1 cellular context compared by ENCODE assay signal in genomic region chr10:71347587-71348395, GRCh38.
TF ChIP-seq lines count a peak whose summit lies in the region.

No MANE protein-coding gene starts in this region.

TF ChIP-seq in HepG2, 621 proteins besides CTCF, POLR2A, EP300 and RAD21 (continued from another document and continues in another):
- TF ChIP-seq ARID4A (CRISPR knock-in tag; IDR thresholded peaks at IDR 0.05; ENCODE audit: borderline replicate concordance) (peak; percentile 71; the same call in 1 of the 2 replicates), NR2F2 (IDR thresholded peaks at IDR 0.05; ENCODE audit: borderline replicate concordance, low read depth) (peak; percentile 17; the same call in 1 of the 2 replicates), KMT2B (CRISPR knock-in tag; IDR thresholded peaks at IDR 0.05) (peak; percentile 46; the same call in 1 of the 2 replicates), RFX5 (IDR thresholded peaks at IDR 0.05; ENCODE audit: low read depth, low read length) (no peak), ZNF547 (CRISPR knock-in tag; IDR thresholded peaks at IDR 0.05) (no peak), ZNF619 (CRISPR knock-in tag; IDR thresholded peaks at IDR 0.05) (no peak), ZFP1 (CRISPR knock-in tag; IDR thresholded peaks at IDR 0.05) (no peak), ZNF329 (CRISPR knock-in tag; IDR thresholded peaks at IDR 0.05; ENCODE audit: low read depth) (no peak), SP140L (CRISPR knock-in tag; IDR thresholded peaks at IDR 0.05; ENCODE audit: borderline replicate concordance) (no peak), FOXC1 (CRISPR knock-in tag; IDR thresholded peaks at IDR 0.05; ENCODE audit: borderline replicate concordance) (no peak), HDAC6 (IDR thresholded peaks at IDR 0.05; ENCODE audit: low read depth, low read length) (no peak), ZNF33A (CRISPR knock-in tag; IDR thresholded peaks at IDR 0.05; ENCODE audit: borderline replicate concordance) (no peak), ZNF784 (CRISPR knock-in tag; IDR thresholded peaks at IDR 0.05; ENCODE audit: borderline replicate concordance) (no peak), ZNF317 (CRISPR knock-in tag; IDR thresholded peaks at IDR 0.05) (no peak), TAF15 (IDR thresholded peaks at IDR 0.05; ENCODE audit: low read depth, low read length, poor library complexity, severe bottlenecking) (no peak), FLYWCH1 (CRISPR knock-in tag; IDR thresholded peaks at IDR 0.05) (no peak), ZNF414 (CRISPR knock-in tag; IDR thresholded peaks at IDR 0.05) (no peak), RXRB (CRISPR knock-in tag; IDR thresholded peaks at IDR 0.05; ENCODE audit: borderline replicate concordance) (peak; percentile 78), AKAP8 (CRISPR knock-in tag; IDR thresholded peaks at IDR 0.05) (no peak), HDAC1 (CRISPR knock-in tag; IDR thresholded peaks at IDR 0.05) (peak; percentile 80), KLF6 (CRISPR knock-in tag; IDR thresholded peaks at IDR 0.05) (peak; percentile 34; the same call in 1 of the 2 replicates), TFDP2 (CRISPR knock-in tag; IDR thresholded peaks at IDR 0.05) (peak; percentile 49; the same call in 1 of the 2 replicates), SMARCC2 (IDR thresholded peaks at IDR 0.05) (no peak), CHD2 (IDR thresholded peaks at IDR 0.05; ENCODE audit: low read depth, low read length) (no peak), E2F1 (CRISPR knock-in tag; IDR thresholded peaks at IDR 0.05) (no peak), TIGD3 (CRISPR knock-in tag; IDR thresholded peaks at IDR 0.05; ENCODE audit: borderline replicate concordance) (no peak), SNRNP70 (IDR thresholded peaks at IDR 0.05; ENCODE audit: low read depth, low read length) (no peak), IRF1 (CRISPR knock-in tag; IDR thresholded peaks at IDR 0.05; ENCODE audit: low read depth) (no peak), ATF5 (CRISPR knock-in tag; IDR thresholded peaks at IDR 0.05; ENCODE audit: low read depth) (0 out of 2 replicates have a peak, but pooled peaks have one; percentile 41), IKZF1 (IDR thresholded peaks at IDR 0.05) (no peak), LCORL (IDR thresholded peaks at IDR 0.05) (no peak), LCORL (CRISPR knock-in tag; IDR thresholded peaks at IDR 0.05) (peak; percentile 84), REL (CRISPR knock-in tag; conservative IDR thresholded peaks at IDR 0.05) (no peak), ZNF703 (CRISPR knock-in tag; IDR thresholded peaks at IDR 0.05; ENCODE audit: borderline replicate concordance) (no peak), GABPA (IDR thresholded peaks at IDR 0.05; ENCODE audit: low read depth, low read length) (peak; percentile 57), GABPA (CRISPR knock-in tag; IDR thresholded peaks at IDR 0.05; ENCODE audit: low read depth) (peak; percentile 85), ZSCAN20 (CRISPR knock-in tag; IDR thresholded peaks at IDR 0.05; ENCODE audit: borderline replicate concordance) (no peak), SIX4 (CRISPR knock-in tag; IDR thresholded peaks at IDR 0.05) (0 out of 2 replicates have a peak, but pooled peaks have one; percentile 35), CAMTA2 (CRISPR knock-in tag; IDR thresholded peaks at IDR 0.05; ENCODE audit: borderline replicate concordance) (peak; percentile 59; the same call in 1 of the 2 replicates), ZNF770 (CRISPR knock-in tag; IDR thresholded peaks at IDR 0.05) (peak; percentile 100), ZNF629 (CRISPR knock-in tag; conservative IDR thresholded peaks at IDR 0.05) (no peak; the same call in 1 of the 2 replicates)
- TF ChIP-seq, protein P1, sequence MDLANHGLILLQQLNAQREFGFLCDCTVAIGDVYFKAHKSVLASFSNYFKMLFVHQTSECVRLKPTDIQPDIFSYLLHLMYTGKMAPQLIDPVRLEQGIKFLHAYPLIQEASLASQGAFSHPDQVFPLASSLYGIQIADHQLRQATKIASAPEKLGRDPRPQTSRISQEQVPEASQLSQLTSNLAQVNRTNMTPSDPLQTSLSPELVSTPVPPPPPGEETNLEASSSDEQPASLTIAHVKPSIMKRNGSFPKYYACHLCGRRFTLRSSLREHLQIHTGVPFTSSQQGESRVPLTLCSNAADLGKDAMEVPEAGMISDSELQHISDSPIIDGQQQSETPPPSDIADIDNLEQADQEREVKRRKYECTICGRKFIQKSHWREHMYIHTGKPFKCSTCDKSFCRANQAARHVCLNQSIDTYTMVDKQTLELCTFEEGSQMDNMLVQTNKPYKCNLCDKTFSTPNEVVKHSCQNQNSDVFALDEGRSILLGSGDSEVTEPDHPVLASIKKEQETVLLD (CRISPR knock-in tag; IDR thresholded peaks at IDR 0.05; ENCODE audit: low read depth), result no peak
- TF ChIP-seq, protein P2, sequence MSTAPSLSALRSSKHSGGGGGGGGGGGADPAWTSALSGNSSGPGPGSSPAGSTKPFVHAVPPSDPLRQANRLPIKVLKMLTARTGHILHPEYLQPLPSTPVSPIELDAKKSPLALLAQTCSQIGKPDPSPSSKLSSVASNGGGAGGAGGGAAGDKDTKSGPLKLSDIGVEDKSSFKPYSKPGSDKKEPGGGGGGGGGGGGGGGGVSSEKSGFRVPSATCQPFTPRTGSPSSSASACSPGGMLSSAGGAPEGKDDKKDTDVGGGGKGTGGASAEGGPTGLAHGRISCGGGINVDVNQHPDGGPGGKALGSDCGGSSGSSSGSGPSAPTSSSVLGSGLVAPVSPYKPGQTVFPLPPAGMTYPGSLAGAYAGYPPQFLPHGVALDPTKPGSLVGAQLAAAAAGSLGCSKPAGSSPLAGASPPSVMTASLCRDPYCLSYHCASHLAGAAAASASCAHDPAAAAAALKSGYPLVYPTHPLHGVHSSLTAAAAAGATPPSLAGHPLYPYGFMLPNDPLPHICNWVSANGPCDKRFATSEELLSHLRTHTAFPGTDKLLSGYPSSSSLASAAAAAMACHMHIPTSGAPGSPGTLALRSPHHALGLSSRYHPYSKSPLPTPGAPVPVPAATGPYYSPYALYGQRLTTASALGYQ (CRISPR knock-in tag; IDR thresholded peaks at IDR 0.05), result peak; percentile 89; the same call in 1 of the 2 replicates
- TF ChIP-seq, protein P3, sequence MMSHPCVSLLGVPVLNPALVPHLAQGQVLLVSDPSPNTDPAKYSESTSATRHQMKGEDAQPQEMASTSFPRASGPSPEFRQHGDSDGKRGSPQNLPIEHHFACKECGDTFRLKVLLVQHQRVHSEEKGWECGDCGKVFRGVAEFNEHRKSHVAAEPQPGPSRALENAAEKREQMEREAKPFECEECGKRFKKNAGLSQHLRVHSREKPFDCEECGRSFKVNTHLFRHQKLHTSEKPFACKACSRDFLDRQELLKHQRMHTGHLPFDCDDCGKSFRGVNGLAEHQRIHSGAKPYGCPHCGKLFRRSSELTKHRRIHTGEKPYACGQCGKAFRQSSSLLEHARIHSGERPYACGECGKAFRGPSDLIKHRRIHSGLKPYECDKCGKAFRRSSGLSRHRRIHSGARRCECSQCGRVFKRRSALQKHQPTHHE (CRISPR knock-in tag; IDR thresholded peaks at IDR 0.05; ENCODE audit: borderline replicate concordance), result no peak
